8 cellular contexts compared by ENCODE assay signal in the genomic region with DNA sequence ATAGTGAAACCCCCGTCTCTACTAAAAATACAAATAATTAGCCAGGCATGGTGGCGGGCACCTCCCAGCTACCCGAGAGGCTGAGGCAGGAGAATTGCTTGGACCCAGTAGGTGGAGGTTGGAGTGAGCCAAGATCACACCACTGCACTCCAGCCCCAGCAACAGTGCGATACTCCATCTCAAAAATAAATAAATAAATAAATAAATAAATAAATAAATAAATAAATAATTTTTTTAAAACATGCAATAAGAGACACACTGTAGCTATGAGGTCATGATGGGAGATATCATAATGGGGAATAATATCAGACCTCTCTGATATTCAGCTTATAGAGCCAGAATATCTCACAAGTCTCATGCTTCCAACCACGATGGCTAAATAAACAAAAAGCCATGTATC.
"Had no signal": no experiment of that assay in that cellular context is flagged by ENCODE, and none has a peak within 500 bp of the region (broad histone marks: within the 10 kb centered on the region; RNA-seq: fewer than 3 reads in every experiment).

No MANE protein-coding gene starts in this region.

- H3K4me2 ChIP-seq: KMS-11 had no signal

- FAIRE-seq: HepG2, HTR-8/SVneo, K562 had no signal

- DNase-seq: IMR-90, KBM-7, KG1 had no signal

- H3K27ac ChIP-seq: HL-60, KMS-11 had no signal

- H3K4me3 ChIP-seq: K562 had no signal

- ATAC-seq: HepG2, K562 had no signal
